ENCODE assay signal across 1 cellular context in the genomic region with DNA sequence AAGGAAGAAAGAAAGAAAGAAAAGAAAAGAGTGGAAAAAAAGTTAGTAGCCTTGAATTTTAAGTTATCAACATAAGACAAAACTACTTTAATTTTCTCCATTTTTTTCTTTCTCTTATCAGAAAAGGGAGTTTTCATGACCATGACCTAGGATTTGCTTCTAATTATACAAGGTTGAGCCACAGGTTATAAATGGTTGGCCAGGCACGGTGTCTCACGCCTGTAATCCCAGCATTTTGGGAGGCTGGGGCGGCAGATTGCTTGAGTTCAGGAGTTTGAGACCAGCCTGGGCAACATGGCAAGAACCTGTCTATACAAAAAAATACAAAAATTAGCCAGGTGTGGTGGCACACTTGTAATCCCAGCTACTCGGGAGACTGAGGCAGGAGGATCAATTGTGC.
TF ChIP-seq lines count a peak whose summit lies in the region.

No MANE protein-coding gene starts in this region.

TF ChIP-seq in K562, 482 proteins besides CTCF, POLR2A, EP300 and RAD21 (continued from another document):
- TF ChIP-seq PRDM10 (IDR thresholded peaks at IDR 0.05; ENCODE audit: partially characterized antibody) (no peak), ZNF512 (tag; IDR thresholded peaks at IDR 0.05) (0 out of 2 replicates have a peak, but pooled peaks have one; percentile 38), TAF15 (IDR thresholded peaks at IDR 0.05; ENCODE audit: low read depth, low read length) (no peak), SRSF7 (optimal IDR thresholded peaks at IDR 0.05; ENCODE audit: low read depth, low read length) (no peak), YY1 (IDR thresholded peaks at IDR 0.05; ENCODE audit: borderline replicate concordance in 1 of 3, control insufficient read depth in 1 of 3, extremely low read depth in 1 of 3, insufficient read depth in 3 of 3, insufficient read length in 1 of 3, insufficient replicate concordance in 2 of 3, low read depth in 1 of 3, low read length in 2 of 3) (no peak), RNF2 (IDR thresholded peaks at IDR 0.05) (no peak), RHOXF2B (CRISPR knock-in tag; conservative IDR thresholded peaks at IDR 0.05) (no peak), RFX7 (CRISPR knock-in tag; IDR thresholded peaks at IDR 0.05) (no peak), ZNF232 (CRISPR knock-in tag; IDR thresholded peaks at IDR 0.05) (no peak)
- TF ChIP-seq, protein P1, sequence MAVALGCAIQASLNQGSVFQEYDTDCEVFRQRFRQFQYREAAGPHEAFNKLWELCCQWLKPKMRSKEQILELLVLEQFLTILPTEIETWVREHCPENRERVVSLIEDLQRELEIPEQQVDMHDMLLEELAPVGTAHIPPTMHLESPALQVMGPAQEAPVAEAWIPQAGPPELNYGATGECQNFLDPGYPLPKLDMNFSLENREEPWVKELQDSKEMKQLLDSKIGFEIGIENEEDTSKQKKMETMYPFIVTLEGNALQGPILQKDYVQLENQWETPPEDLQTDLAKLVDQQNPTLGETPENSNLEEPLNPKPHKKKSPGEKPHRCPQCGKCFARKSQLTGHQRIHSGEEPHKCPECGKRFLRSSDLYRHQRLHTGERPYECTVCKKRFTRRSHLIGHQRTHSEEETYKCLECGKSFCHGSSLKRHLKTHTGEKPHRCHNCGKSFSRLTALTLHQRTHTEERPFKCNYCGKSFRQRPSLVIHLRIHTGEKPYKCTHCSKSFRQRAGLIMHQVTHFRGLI (CRISPR knock-in tag; IDR thresholded peaks at IDR 0.05): peak; percentile 87; the same call in 1 of the 2 replicates
- TF ChIP-seq, protein P2, sequence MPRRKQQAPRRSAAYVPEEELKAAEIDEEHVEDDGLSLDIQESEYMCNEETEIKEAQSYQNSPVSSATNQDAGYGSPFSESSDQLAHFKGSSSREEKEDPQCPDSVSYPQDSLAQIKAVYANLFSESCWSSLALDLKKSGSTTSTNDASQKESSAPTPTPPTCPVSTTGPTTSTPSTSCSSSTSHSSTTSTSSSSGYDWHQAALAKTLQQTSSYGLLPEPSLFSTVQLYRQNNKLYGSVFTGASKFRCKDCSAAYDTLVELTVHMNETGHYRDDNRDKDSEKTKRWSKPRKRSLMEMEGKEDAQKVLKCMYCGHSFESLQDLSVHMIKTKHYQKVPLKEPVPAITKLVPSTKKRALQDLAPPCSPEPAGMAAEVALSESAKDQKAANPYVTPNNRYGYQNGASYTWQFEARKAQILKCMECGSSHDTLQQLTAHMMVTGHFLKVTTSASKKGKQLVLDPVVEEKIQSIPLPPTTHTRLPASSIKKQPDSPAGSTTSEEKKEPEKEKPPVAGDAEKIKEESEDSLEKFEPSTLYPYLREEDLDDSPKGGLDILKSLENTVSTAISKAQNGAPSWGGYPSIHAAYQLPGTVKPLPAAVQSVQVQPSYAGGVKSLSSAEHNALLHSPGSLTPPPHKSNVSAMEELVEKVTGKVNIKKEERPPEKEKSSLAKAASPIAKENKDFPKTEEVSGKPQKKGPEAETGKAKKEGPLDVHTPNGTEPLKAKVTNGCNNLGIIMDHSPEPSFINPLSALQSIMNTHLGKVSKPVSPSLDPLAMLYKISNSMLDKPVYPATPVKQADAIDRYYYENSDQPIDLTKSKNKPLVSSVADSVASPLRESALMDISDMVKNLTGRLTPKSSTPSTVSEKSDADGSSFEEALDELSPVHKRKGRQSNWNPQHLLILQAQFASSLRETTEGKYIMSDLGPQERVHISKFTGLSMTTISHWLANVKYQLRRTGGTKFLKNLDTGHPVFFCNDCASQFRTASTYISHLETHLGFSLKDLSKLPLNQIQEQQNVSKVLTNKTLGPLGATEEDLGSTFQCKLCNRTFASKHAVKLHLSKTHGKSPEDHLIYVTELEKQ (CRISPR knock-in tag; IDR thresholded peaks at IDR 0.05): no peak
